ENCODE assay signal across 1 cellular context in the genomic region with DNA sequence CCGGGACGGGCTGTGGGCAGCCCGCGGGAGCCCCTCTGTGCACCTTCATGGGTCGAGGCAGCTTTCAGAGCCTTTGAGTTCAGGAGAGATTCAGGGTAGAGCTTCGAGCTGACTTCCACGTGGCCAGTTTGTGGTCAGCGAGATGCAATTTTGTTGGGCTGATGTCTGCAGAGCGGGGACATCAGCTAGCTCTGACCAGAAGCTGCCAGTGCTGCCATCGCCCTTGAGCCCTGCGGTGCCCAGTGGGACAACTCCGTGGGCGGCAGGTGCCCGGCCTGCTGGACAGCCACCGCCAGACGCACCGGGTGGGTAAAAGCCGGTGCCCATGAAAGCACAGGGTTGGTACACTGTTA.
TF ChIP-seq lines count a peak whose summit lies in the region.

No MANE protein-coding gene starts in this region.

TF ChIP-seq in K562, 482 proteins besides CTCF, POLR2A, EP300 and RAD21 (continued from another document and continues in another):
- TF ChIP-seq, protein P1, sequence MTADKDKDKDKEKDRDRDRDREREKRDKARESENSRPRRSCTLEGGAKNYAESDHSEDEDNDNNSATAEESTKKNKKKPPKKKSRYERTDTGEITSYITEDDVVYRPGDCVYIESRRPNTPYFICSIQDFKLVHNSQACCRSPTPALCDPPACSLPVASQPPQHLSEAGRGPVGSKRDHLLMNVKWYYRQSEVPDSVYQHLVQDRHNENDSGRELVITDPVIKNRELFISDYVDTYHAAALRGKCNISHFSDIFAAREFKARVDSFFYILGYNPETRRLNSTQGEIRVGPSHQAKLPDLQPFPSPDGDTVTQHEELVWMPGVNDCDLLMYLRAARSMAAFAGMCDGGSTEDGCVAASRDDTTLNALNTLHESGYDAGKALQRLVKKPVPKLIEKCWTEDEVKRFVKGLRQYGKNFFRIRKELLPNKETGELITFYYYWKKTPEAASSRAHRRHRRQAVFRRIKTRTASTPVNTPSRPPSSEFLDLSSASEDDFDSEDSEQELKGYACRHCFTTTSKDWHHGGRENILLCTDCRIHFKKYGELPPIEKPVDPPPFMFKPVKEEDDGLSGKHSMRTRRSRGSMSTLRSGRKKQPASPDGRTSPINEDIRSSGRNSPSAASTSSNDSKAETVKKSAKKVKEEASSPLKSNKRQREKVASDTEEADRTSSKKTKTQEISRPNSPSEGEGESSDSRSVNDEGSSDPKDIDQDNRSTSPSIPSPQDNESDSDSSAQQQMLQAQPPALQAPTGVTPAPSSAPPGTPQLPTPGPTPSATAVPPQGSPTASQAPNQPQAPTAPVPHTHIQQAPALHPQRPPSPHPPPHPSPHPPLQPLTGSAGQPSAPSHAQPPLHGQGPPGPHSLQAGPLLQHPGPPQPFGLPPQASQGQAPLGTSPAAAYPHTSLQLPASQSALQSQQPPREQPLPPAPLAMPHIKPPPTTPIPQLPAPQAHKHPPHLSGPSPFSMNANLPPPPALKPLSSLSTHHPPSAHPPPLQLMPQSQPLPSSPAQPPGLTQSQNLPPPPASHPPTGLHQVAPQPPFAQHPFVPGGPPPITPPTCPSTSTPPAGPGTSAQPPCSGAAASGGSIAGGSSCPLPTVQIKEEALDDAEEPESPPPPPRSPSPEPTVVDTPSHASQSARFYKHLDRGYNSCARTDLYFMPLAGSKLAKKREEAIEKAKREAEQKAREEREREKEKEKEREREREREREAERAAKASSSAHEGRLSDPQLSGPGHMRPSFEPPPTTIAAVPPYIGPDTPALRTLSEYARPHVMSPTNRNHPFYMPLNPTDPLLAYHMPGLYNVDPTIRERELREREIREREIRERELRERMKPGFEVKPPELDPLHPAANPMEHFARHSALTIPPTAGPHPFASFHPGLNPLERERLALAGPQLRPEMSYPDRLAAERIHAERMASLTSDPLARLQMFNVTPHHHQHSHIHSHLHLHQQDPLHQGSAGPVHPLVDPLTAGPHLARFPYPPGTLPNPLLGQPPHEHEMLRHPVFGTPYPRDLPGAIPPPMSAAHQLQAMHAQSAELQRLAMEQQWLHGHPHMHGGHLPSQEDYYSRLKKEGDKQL (CRISPR knock-in tag; IDR thresholded peaks at IDR 0.05; ENCODE audit: borderline replicate concordance), result no peak
- TF ChIP-seq, protein P2, sequence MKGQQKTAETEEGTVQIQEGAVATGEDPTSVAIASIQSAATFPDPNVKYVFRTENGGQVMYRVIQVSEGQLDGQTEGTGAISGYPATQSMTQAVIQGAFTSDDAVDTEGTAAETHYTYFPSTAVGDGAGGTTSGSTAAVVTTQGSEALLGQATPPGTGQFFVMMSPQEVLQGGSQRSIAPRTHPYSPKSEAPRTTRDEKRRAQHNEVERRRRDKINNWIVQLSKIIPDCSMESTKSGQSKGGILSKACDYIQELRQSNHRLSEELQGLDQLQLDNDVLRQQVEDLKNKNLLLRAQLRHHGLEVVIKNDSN (CRISPR knock-in tag; IDR thresholded peaks at IDR 0.05), result peak; percentile 49; the same call in 1 of the 2 replicates
- TF ChIP-seq MAFF (IDR thresholded peaks at IDR 0.05; ENCODE audit: low read length) (no peak), SIX5 (IDR thresholded peaks at IDR 0.05; ENCODE audit: borderline replicate concordance in 1 of 2, insufficient read depth in 1 of 2, low read depth in 1 of 2, low read length in 2 of 2) (no peak), RBM22 (IDR thresholded peaks at IDR 0.05; ENCODE audit: low read depth, low read length, poor library complexity, severe bottlenecking) (no peak), HDAC6 (IDR thresholded peaks at IDR 0.05; ENCODE audit: low read depth, low read length) (no peak), ZNF507 (tag; conservative IDR thresholded peaks at IDR 0.05) (no peak), TBL1XR1 (IDR thresholded peaks at IDR 0.05; ENCODE audit: low read length in 2 of 2) (no peak), TCF3 (CRISPR knock-in tag; IDR thresholded peaks at IDR 0.05) (no peak), ILK (tag; IDR thresholded peaks at IDR 0.05; ENCODE audit: borderline replicate concordance, low read depth) (no peak), ZNF76 (CRISPR knock-in tag; IDR thresholded peaks at IDR 0.05; ENCODE audit: borderline replicate concordance) (no peak), KDM4B (IDR thresholded peaks at IDR 0.05; ENCODE audit: borderline replicate concordance in 2 of 2, low read depth in 1 of 2) (no peak), SNIP1 (IDR thresholded peaks at IDR 0.05; ENCODE audit: low read depth) (no peak), ZNF23 (CRISPR knock-in tag; IDR thresholded peaks at IDR 0.05) (no peak), ZNF695 (CRISPR knock-in tag; IDR thresholded peaks at IDR 0.05) (no peak), CBX5 (IDR thresholded peaks at IDR 0.05; ENCODE audit: borderline replicate concordance, low read depth) (no peak), LEF1 (IDR thresholded peaks at IDR 0.05) (no peak), MEF2D (tag; conservative IDR thresholded peaks at IDR 0.05; ENCODE audit: low read depth) (peak; percentile 55; the same call in 1 of the 2 replicates), HNRNPLL (IDR thresholded peaks at IDR 0.05; ENCODE audit: low read depth, low read length, poor library complexity, severe bottlenecking) (no peak), CHD2 (IDR thresholded peaks at IDR 0.05; ENCODE audit: low read depth, low read length) (no peak), SMC3 (conservative IDR thresholded peaks at IDR 0.05; ENCODE audit: insufficient read depth, low read depth, low read length) (no peak), SPI1 (IDR thresholded peaks at IDR 0.05; ENCODE audit: borderline replicate concordance, low read depth, low read length) (no peak)
- TF ChIP-seq, protein P3, sequence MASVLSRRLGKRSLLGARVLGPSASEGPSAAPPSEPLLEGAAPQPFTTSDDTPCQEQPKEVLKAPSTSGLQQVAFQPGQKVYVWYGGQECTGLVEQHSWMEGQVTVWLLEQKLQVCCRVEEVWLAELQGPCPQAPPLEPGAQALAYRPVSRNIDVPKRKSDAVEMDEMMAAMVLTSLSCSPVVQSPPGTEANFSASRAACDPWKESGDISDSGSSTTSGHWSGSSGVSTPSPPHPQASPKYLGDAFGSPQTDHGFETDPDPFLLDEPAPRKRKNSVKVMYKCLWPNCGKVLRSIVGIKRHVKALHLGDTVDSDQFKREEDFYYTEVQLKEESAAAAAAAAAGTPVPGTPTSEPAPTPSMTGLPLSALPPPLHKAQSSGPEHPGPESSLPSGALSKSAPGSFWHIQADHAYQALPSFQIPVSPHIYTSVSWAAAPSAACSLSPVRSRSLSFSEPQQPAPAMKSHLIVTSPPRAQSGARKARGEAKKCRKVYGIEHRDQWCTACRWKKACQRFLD (CRISPR knock-in tag; IDR thresholded peaks at IDR 0.05), result 0 out of 2 replicates have a peak, but pooled peaks have one; percentile 21
- TF ChIP-seq, protein P4, sequence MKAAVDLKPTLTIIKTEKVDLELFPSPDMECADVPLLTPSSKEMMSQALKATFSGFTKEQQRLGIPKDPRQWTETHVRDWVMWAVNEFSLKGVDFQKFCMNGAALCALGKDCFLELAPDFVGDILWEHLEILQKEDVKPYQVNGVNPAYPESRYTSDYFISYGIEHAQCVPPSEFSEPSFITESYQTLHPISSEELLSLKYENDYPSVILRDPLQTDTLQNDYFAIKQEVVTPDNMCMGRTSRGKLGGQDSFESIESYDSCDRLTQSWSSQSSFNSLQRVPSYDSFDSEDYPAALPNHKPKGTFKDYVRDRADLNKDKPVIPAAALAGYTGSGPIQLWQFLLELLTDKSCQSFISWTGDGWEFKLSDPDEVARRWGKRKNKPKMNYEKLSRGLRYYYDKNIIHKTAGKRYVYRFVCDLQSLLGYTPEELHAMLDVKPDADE (conservative IDR thresholded peaks at IDR 0.05; ENCODE audit: control insufficient read depth, low read depth, low read length), result 0 out of 2 replicates have a peak, but pooled peaks have one; percentile 18
- TF ChIP-seq, protein P5, sequence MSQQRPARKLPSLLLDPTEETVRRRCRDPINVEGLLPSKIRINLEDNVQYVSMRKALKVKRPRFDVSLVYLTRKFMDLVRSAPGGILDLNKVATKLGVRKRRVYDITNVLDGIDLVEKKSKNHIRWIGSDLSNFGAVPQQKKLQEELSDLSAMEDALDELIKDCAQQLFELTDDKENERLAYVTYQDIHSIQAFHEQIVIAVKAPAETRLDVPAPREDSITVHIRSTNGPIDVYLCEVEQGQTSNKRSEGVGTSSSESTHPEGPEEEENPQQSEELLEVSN (IDR thresholded peaks at IDR 0.05; ENCODE audit: borderline replicate concordance in 1 of 2, extremely low read depth in 1 of 2, insufficient read depth in 1 of 2, insufficient read length in 1 of 2, low read depth in 1 of 2, low read length in 1 of 2, poor library complexity in 1 of 2, severe bottlenecking in 1 of 2), result peak; percentile 64 to 71
- TF ChIP-seq, protein P6, sequence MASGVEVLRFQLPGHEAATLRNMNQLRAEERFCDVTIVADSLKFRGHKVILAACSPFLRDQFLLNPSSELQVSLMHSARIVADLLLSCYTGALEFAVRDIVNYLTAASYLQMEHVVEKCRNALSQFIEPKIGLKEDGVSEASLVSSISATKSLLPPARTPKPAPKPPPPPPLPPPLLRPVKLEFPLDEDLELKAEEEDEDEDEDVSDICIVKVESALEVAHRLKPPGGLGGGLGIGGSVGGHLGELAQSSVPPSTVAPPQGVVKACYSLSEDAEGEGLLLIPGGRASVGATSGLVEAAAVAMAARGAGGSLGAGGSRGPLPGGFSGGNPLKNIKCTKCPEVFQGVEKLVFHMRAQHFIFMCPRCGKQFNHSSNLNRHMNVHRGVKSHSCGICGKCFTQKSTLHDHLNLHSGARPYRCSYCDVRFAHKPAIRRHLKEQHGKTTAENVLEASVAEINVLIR (CRISPR knock-in tag; IDR thresholded peaks at IDR 0.05), result no peak
- TF ChIP-seq, protein P7, sequence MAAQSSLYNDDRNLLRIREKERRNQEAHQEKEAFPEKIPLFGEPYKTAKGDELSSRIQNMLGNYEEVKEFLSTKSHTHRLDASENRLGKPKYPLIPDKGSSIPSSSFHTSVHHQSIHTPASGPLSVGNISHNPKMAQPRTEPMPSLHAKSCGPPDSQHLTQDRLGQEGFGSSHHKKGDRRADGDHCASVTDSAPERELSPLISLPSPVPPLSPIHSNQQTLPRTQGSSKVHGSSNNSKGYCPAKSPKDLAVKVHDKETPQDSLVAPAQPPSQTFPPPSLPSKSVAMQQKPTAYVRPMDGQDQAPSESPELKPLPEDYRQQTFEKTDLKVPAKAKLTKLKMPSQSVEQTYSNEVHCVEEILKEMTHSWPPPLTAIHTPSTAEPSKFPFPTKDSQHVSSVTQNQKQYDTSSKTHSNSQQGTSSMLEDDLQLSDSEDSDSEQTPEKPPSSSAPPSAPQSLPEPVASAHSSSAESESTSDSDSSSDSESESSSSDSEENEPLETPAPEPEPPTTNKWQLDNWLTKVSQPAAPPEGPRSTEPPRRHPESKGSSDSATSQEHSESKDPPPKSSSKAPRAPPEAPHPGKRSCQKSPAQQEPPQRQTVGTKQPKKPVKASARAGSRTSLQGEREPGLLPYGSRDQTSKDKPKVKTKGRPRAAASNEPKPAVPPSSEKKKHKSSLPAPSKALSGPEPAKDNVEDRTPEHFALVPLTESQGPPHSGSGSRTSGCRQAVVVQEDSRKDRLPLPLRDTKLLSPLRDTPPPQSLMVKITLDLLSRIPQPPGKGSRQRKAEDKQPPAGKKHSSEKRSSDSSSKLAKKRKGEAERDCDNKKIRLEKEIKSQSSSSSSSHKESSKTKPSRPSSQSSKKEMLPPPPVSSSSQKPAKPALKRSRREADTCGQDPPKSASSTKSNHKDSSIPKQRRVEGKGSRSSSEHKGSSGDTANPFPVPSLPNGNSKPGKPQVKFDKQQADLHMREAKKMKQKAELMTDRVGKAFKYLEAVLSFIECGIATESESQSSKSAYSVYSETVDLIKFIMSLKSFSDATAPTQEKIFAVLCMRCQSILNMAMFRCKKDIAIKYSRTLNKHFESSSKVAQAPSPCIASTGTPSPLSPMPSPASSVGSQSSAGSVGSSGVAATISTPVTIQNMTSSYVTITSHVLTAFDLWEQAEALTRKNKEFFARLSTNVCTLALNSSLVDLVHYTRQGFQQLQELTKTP (IDR thresholded peaks at IDR 0.05; ENCODE audit: low read depth in 1 of 2, partially characterized antibody in 2 of 2), result no peak
- TF ChIP-seq, protein P8, sequence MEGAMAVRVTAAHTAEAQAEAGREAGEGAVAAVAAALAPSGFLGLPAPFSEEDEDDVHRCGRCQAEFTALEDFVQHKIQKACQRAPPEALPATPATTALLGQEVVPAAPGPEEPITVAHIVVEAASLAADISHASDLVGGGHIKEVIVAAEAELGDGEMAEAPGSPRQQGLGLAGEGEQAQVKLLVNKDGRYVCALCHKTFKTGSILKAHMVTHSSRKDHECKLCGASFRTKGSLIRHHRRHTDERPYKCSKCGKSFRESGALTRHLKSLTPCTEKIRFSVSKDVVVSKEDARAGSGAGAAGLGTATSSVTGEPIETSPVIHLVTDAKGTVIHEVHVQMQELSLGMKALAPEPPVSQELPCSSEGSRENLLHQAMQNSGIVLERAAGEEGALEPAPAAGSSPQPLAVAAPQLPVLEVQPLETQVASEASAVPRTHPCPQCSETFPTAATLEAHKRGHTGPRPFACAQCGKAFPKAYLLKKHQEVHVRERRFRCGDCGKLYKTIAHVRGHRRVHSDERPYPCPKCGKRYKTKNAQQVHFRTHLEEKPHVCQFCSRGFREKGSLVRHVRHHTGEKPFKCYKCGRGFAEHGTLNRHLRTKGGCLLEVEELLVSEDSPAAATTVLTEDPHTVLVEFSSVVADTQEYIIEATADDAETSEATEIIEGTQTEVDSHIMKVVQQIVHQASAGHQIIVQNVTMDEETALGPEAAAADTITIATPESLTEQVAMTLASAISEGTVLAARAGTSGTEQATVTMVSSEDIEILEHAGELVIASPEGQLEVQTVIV (CRISPR knock-in tag; IDR thresholded peaks at IDR 0.05; ENCODE audit: borderline replicate concordance), result no peak
- TF ChIP-seq, protein P9, sequence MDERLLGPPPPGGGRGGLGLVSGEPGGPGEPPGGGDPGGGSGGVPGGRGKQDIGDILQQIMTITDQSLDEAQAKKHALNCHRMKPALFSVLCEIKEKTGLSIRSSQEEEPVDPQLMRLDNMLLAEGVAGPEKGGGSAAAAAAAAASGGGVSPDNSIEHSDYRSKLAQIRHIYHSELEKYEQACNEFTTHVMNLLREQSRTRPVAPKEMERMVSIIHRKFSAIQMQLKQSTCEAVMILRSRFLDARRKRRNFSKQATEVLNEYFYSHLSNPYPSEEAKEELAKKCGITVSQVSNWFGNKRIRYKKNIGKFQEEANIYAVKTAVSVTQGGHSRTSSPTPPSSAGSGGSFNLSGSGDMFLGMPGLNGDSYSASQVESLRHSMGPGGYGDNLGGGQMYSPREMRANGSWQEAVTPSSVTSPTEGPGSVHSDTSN (CRISPR knock-in tag; IDR thresholded peaks at IDR 0.05; ENCODE audit: low read depth), result no peak
- TF ChIP-seq, protein P9 (tag; conservative IDR thresholded peaks at IDR 0.05; ENCODE audit: low read depth), result no peak
